ENCODE assay signal across 28 cellular contexts in genomic region chr1:172272087-172272486, GRCh38.
"Had no signal": no experiment of that assay in that cellular context is flagged by ENCODE, and none has a peak within 500 bp of the region (broad histone marks: within the 10 kb centered on the region; RNA-seq: fewer than 3 reads in every experiment).

No MANE protein-coding gene starts in this region.

- H3K4me3 ChIP-seq: adrenal gland, body of pancreas, colonic mucosa, esophagus squamous epithelium had no signal

- H3K9me3 Mint-ChIP-seq: activated T-cell treated with anti-CD3 and anti-CD28 coated beads, Interleukin-2, amount 50 U/mL, for 4 hours; activated T-helper 17 cell treated with anti-CD3 and anti-CD28 coated beads, Interleukin-2, amount 50 U/mL, for 72 hours had no signal

- ATAC-seq: activated T-cell treated with anti-CD3 and anti-CD28 coated beads, Interleukin-2, amount 50 U/mL, for 4 hours; activated T-helper 17 cell treated with anti-CD3 and anti-CD28 coated beads, Interleukin-2, amount 50 U/mL, for 72 hours; body of pancreas had no signal

- H3K36me3 Mint-ChIP-seq: activated naive CD8-positive, alpha-beta T cell had no signal

- DNase-seq: activated CD4-positive, alpha-beta T cell treated with anti-CD3 and anti-CD28 coated beads for 1 hour; activated CD4-positive, alpha-beta T cell treated with anti-CD3 and anti-CD28 coated beads for 4 hours; activated CD4-positive, alpha-beta T cell treated with anti-CD3 and anti-CD28 coated beads, Interleukin-2, amount 50 U/mL, for 1 hour; activated CD4-positive, alpha-beta T cell treated with anti-CD3 and anti-CD28 coated beads, Interleukin-2, amount 50 U/mL, for 48 hours; activated CD8-positive, alpha-beta memory T cell treated with anti-CD3 and anti-CD28 coated beads, Interleukin-2, amount 50 U/mL, for 48 hours; activated effector memory CD4-positive, alpha-beta T cell treated with Interleukin-2 at 50 U/mL for 16 hours; activated gamma-delta T cell treated with Interleukin-2 at 50 U/mL for 16 hours; activated naive CD4-positive, alpha-beta T cell treated with anti-CD3 and anti-CD28 coated beads, Interleukin-2, amount 50 U/mL, for 16 hours; activated naive CD4-positive, alpha-beta T cell treated with Interleukin-2 at 50 U/mL for 16 hours; activated T-cell treated with anti-CD3 and anti-CD28 coated beads for 4 hours; activated T-cell treated with anti-CD3 and anti-CD28 coated beads, Interleukin-2, amount 50 U/mL, for 4 hours; adrenal gland; amygdala; aorta; body of pancreas; central memory CD4-positive, alpha-beta T cell; cerebellar nuclear complex; colonic mucosa; effector CD8-positive, alpha-beta T cell; esophagus squamous epithelium; foreskin melanocyte; head of caudate nucleus; T-helper 2 cell had no signal

- H3K27ac Mint-ChIP-seq: activated naive CD8-positive, alpha-beta T cell; activated T-helper 17 cell treated with anti-CD3 and anti-CD28 coated beads, Interleukin-2, amount 50 U/mL, for 72 hours had no signal

- H3K9me3 ChIP-seq: adrenal gland, body of pancreas, colonic mucosa, esophagus squamous epithelium had no signal

- H3K27ac ChIP-seq: adrenal gland, body of pancreas, colonic mucosa, epithelial cell of prostate, esophagus squamous epithelium had no signal

- H3K36me3 ChIP-seq: adrenal gland, colonic mucosa, esophagus squamous epithelium had no signal

- FAIRE-seq: endometrium, endothelial cell of umbilical vein had no signal

- H3K27me3 Mint-ChIP-seq: activated T-helper 17 cell treated with anti-CD3 and anti-CD28 coated beads, Interleukin-2, amount 50 U/mL, for 72 hours had no signal

- H3K4me1 ChIP-seq: adrenal gland, colonic mucosa, esophagus squamous epithelium had no signal

- H3K4me3 Mint-ChIP-seq: activated naive CD8-positive, alpha-beta T cell; activated T-cell treated with anti-CD3 and anti-CD28 coated beads, Interleukin-2, amount 50 U/mL, for 4 hours; activated T-helper 17 cell treated with anti-CD3 and anti-CD28 coated beads, Interleukin-2, amount 50 U/mL, for 72 hours had no signal
